Comparison of ENCODE assay signal across 7 cellular contexts in genomic region chr12:111396271-111396670, GRCh38. TPM values are rescaled to one million over a fixed set of nuclear protein-coding genes. Genes with fewer than 3 reads are reported as not detected.
DNase-seq lines count a peak whose midpoint lies in the region; ATAC-seq, FAIRE-seq and TF ChIP-seq lines count a peak whose summit lies in the region.
"Not testable (repeated sequence)": the region's sequence is repeated elsewhere in the genome, so short reads cannot be mapped to it uniquely, and the experiment has no call there.

No MANE protein-coding gene starts in this region.

- not testable (repeated sequence) for H3K4me3 ChIP-seq in SK-N-MC; K562; esophagus squamous epithelium; skeletal muscle tissue (ENCODE audit: low read length in 3 of 3); vagina

- not testable (repeated sequence) for ATAC-seq in K562

- FAIRE-seq in K562 (lab: Jason Lieb, UNC), result not testable (repeated sequence)

- TF ChIP-seq CTCF in K562 (IDR thresholded peaks at IDR 0.05 in 2 of 3, conservative IDR thresholded peaks at IDR 0.05 in 1 of 3; ENCODE audit: insufficient read depth in 2 of 3, low read depth in 1 of 3, low read length in 3 of 3); esophagus squamous epithelium (IDR thresholded peaks at IDR 0.05); vagina (IDR thresholded peaks at IDR 0.05): not testable (repeated sequence)

- not testable (repeated sequence) for TF ChIP-seq RAD21 in K562 (CRISPR knock-in tag; conservative IDR thresholded peaks at IDR 0.05 in 1 of 2, IDR thresholded peaks at IDR 0.05 in 1 of 2)

- POLR2A ChIA-PET in K562 (lab: Yijun Ruan, JAX), result interaction anchor here (0.9 to 2.0 kb wide), 5 partner anchors 8 to 56 kb away, joined by 3 to 6 read pairs (median 3); no protein-coding TSS in a partner anchor

- H3K27ac ChIP-seq in SK-N-MC (peak overlapping the region; percentile 96), esophagus squamous epithelium (peak overlapping the region in 3 of 4 donors; percentile 66 to 81 (median 71)), skeletal muscle tissue (ENCODE audit: low read depth, low read length) (peak overlapping the region; percentile 23), vagina (peak overlapping the region; percentile 58)
- not testable (repeated sequence) for H3K27ac ChIP-seq in K562 (ENCODE audit: extremely low read depth, low read depth, low read length)

- TF ChIP-seq EP300 in K562 (IDR thresholded peaks at IDR 0.05; ENCODE audit: low read length), result not testable (repeated sequence)

- not testable (repeated sequence) for H2AFZ ChIP-seq in K562 (ENCODE audit: low read depth, low read length)

- not testable (repeated sequence) for BruUV-seq in K562 (replicated peaks; lab: Mats Ljungman, UMichigan)

- not testable (repeated sequence) for TF ChIP-seq POLR2A in K562 (conservative IDR thresholded peaks at IDR 0.05); esophagus squamous epithelium (IDR thresholded peaks at IDR 0.05); vagina (IDR thresholded peaks at IDR 0.05)

- peak; percentile 35 for DNase-seq in DMS53 (lab: John Stamatoyannopoulos, UW)
- peak; percentile 15 for DNase-seq in NCI-H82 (lab: John Stamatoyannopoulos, UW)
- not testable (repeated sequence) for DNase-seq in SK-N-MC (ENCODE audit: low read depth, low spot score); K562 (ENCODE audit: extremely low read depth in 1 of 4, low spot score in 3 of 4); esophagus squamous epithelium (lab: John Stamatoyannopoulos, UW); vagina (ENCODE audit: extremely low spot score in 2 of 2)

- CTCF ChIA-PET in K562 (lab: Yijun Ruan, JAX; ENCODE audit: low intra/inter-chr PET ratio), result interaction anchor here (0.6 to 3.0 kb wide), 7 partner anchors 41 to 391 kb away, joined by 3 to 54 read pairs (median 4); no protein-coding TSS in a partner anchor

- not testable (repeated sequence) for H3K9me1 ChIP-seq in K562 (ENCODE audit: control insufficient read depth, insufficient read depth, low read length)

- intact Hi-C loops in K562 (cut with micrococcal nuclease) (loop anchor here (2.0 to 5.0 kb wide), 3 partner anchors 64 to 417 kb away; no protein-coding TSS in a partner anchor), vagina (cut with DNase I) (loop anchor here (10.0 kb wide), 1 partner anchor 289 kb away; the partner anchor contains the start of genes ACAD10 and BRAP)
- intact Hi-C loops in esophagus squamous epithelium (cut with DNase I), result not testable (repeated sequence)

- H3K4me2 ChIP-seq in K562 (ENCODE audit: insufficient read depth, low read length), result 0 out of 2 replicates have a peak overlapping the region, but pooled peaks have one; percentile 79

- 83% methylated on average over 7 of the region's 7 CpGs for WGBS in K562 (ENCODE audit: insufficient coverage, low coverage, missing lambda C conversion rate)
- WGBS in esophagus squamous epithelium, 2 donors, result 60 to 63% methylated on average over 6 of the region's 7 CpGs

- H3K4me1 ChIP-seq in K562 (replicated peaks in 1 of 2; ENCODE audit: control insufficient read depth in 2 of 2, insufficient read depth in 2 of 2, low read length in 2 of 2) (peaks cover 24 to 32% of the 10 kb centered on the region in 2 experiments; a peak in 4 of 5 replicates), esophagus squamous epithelium (peaks cover 9 to 32% (median 13%) of the 10 kb centered on the region in 3 donors), vagina (peaks cover 14% of the 10 kb centered on the region)
- H3K4me1 ChIP-seq in skeletal muscle tissue (ENCODE audit: control insufficient read depth in 3 of 3, insufficient read depth in 3 of 3, low read length in 3 of 3), result not testable (repeated sequence)

- not testable (repeated sequence) for H3K79me2 ChIP-seq in K562 (ENCODE audit: control insufficient read depth, insufficient read depth, low read length)

- H3K9me3 ChIP-seq in SK-N-MC (ENCODE audit: low read depth, low read length); K562 (replicated peaks; ENCODE audit: control insufficient read depth, insufficient read depth, low read depth, low read length); esophagus squamous epithelium; skeletal muscle tissue (ENCODE audit: control insufficient read depth in 3 of 3, low read length in 3 of 3); vagina: not testable (repeated sequence)

- H3K9ac ChIP-seq in SK-N-MC (ENCODE audit: insufficient read length) (peak overlapping the region; percentile 64), skeletal muscle tissue (ENCODE audit: low read depth in 1 of 3, low read length in 3 of 3) (peak overlapping the region in 1 of 3 donors; percentile 64)
- not testable (repeated sequence) for H3K9ac ChIP-seq in K562 (ENCODE audit: insufficient read depth in 1 of 2, low read depth in 2 of 2, low read length in 2 of 2)

- not testable (repeated sequence) for H4K20me1 ChIP-seq in K562 (replicated peaks; ENCODE audit: control insufficient read depth, insufficient read depth, low read length)

- not testable (repeated sequence) for H3K27me3 ChIP-seq in K562 (ENCODE audit: control insufficient read depth in 2 of 2, insufficient read depth in 2 of 2, low read length in 2 of 2); skeletal muscle tissue (ENCODE audit: control insufficient read depth in 3 of 3, insufficient read depth in 3 of 3, low read length in 3 of 3); vagina
- peaks cover 0 to 63% (median 0%) of the 10 kb centered on the region in 4 donors for H3K27me3 ChIP-seq in esophagus squamous epithelium

- H3K36me3 ChIP-seq in SK-N-MC (ENCODE audit: insufficient read depth, low read length); K562 (ENCODE audit: control insufficient read depth, insufficient read depth, low read length); esophagus squamous epithelium; skeletal muscle tissue (ENCODE audit: control insufficient read depth in 3 of 3, insufficient read depth in 3 of 3, low read length in 3 of 3); vagina: not testable (repeated sequence)

- in situ Hi-C loops in K562 (cut with MboI), result not testable (repeated sequence)

TF ChIP-seq in K562, 482 proteins besides CTCF, POLR2A, EP300 and RAD21:
- TF ChIP-seq ZNF316 (IDR thresholded peaks at IDR 0.05) (peak; percentile 42; the same call in 1 of the 2 replicates), C11orf30 (IDR thresholded peaks at IDR 0.05; ENCODE audit: low read depth) (peak; percentile 46)

RNA-seq across cellular contexts. Expression of gene SH2B3, which starts 9.5 kb away (rescaled TPM):
- 50.2 and 69.6 TPM in 2 replicates for total RNA-seq in K562 (2011; cell fraction: chromatin; rRNA removed; ENCODE audit: low replicate concordance)
- 38.4 and 40.4 TPM in 2 replicates for total RNA-seq in K562 (2011; cell fraction: nucleolus; rRNA removed)
- total RNA-seq in K562 (2011; cell fraction: nucleoplasm; rRNA removed), result 52.1 and 86.9 TPM in 2 replicates
- total RNA-seq in K562 (2014; rRNA removed), result 46.7 and 52.0 TPM in 2 replicates
- 37.4 and 46.7 TPM in 2 replicates for total RNA-seq in K562 (2014; rRNA removed; fragmentation: Illumina TruSeq; extraction: Trizol)
- total RNA-seq in K562 (2015; rRNA removed; fragmentation: Illumina TruSeq; extraction: Trizol), result 22.9 and 23.4 TPM in 2 replicates
- total RNA-seq in K562 (2021), result 63.8 and 75.3 TPM in 2 replicates
- 28.2 and 32.5 TPM in 2 replicates for polyA plus RNA-seq in K562 (2011; rRNA removed)
- polyA plus RNA-seq in K562 (2011; cell fraction: cytosol; rRNA removed), result 33.3 and 57.9 TPM in 2 replicates
- 25.5 and 39.5 TPM in 2 replicates for polyA plus RNA-seq in K562 (2011; cell fraction: nucleus; rRNA removed)
- polyA plus RNA-seq in K562 (2012), result 29.2 and 33.2 TPM in 2 replicates
- polyA plus RNA-seq in K562 (2014; fragmentation: Illumina TruSeq; extraction: Trizol), result 59.9 and 64.4 TPM in 2 replicates
- 10 to 100 TPM; 10.8 to 14.3 TPM for polyA plus RNA-seq in K562 (2014; fragmentation: Nextera tagmentation; extraction: Ambion mirVana)
- 38.6 and 41.3 TPM in 2 replicates for polyA plus RNA-seq in K562 (2014; rRNA removed)
- 22.2 and 28.8 TPM in 2 replicates for polyA minus RNA-seq in K562 (2011; rRNA and poly(A)+ RNA removed)
- polyA minus RNA-seq in K562 (2011; cell fraction: cytosol; rRNA and poly(A)+ RNA removed), result 40.8 and 46.0 TPM in 2 replicates
- polyA minus RNA-seq in K562 (2011; cell fraction: nucleus; rRNA and poly(A)+ RNA removed), result 10.2 and 14.4 TPM in 2 replicates
- 10 to 100 TPM in 1 of 4 donors, 1 to 10 TPM in 3; 3.3 to 16.2 (median 5.6) TPM for total RNA-seq in esophagus squamous epithelium
- 7.8 TPM for total RNA-seq in skeletal muscle tissue
- 24.1 TPM for total RNA-seq in vagina

RNA-seq across cellular contexts. Expression of gene PHETA1, which starts 27.4 kb away (rescaled TPM):
- total RNA-seq in K562 (2011; cell fraction: chromatin; rRNA removed; ENCODE audit: low replicate concordance), result 4.2 and 14.8 TPM in 2 replicates
- 14.1 and 15.7 TPM in 2 replicates for total RNA-seq in K562 (2011; cell fraction: nucleolus; rRNA removed)
- 6.2 and 8.2 TPM in 2 replicates for total RNA-seq in K562 (2011; cell fraction: nucleoplasm; rRNA removed)
- total RNA-seq in K562 (2014; rRNA removed) (6.2 and 8.0 TPM in 2 replicates), K562 (2014; rRNA removed; fragmentation: Illumina TruSeq; extraction: Trizol) (1.3 and 1.5 TPM in 2 replicates), K562 (2015; rRNA removed; fragmentation: Illumina TruSeq; extraction: Trizol) (3.0 and 3.5 TPM in 2 replicates), K562 (2021) (8.9 and 12.4 TPM in 2 replicates), esophagus squamous epithelium (10 to 100 TPM in 1 of 4 donors, 1 to 10 TPM in 3; 6.9 to 29.9 (median 7.8) TPM), skeletal muscle tissue (2.6 TPM), vagina (5.6 TPM)
- polyA plus RNA-seq in K562 (2011; rRNA removed) (2.2 and 2.5 TPM in 2 replicates), K562 (2014; fragmentation: Illumina TruSeq; extraction: Trizol) (3.4 and 5.7 TPM in 2 replicates), K562 (2014; fragmentation: Nextera tagmentation; extraction: Ambion mirVana) (under 1 TPM; 0.03 to 0.17 TPM), K562 (2014; rRNA removed) (6.9 and 7.2 TPM in 2 replicates)
- polyA plus RNA-seq in K562 (2011; cell fraction: cytosol; rRNA removed), result 2.8 and 8.2 TPM in 2 replicates
- polyA plus RNA-seq in K562 (2011; cell fraction: nucleus; rRNA removed), result 6.7 and 12.1 TPM in 2 replicates
- polyA plus RNA-seq in K562 (2012), result 6.0 and 7.5 TPM in 2 replicates
- polyA minus RNA-seq in K562 (2011; rRNA and poly(A)+ RNA removed), result 0.84 and 1.5 TPM in 2 replicates
- polyA minus RNA-seq in K562 (2011; cell fraction: cytosol; rRNA and poly(A)+ RNA removed), result 2.2 and 4.1 TPM in 2 replicates
- 3.6 and 4.3 TPM in 2 replicates for polyA minus RNA-seq in K562 (2011; cell fraction: nucleus; rRNA and poly(A)+ RNA removed)
